Comparison of ENCODE assay signal across 2 cellular contexts in genomic region chr15:72231066-72231846, GRCh38.
TF ChIP-seq lines count a peak whose summit lies in the region.

TSS of gene PKM (minus strand) at chr15:72231190. CDS start at chr15:72219097, 12,093 bp downstream.

TF ChIP-seq in IMR-90, 13 proteins besides CTCF, POLR2A, EP300 and RAD21:
- TF ChIP-seq BHLHE40 (IDR thresholded peaks at IDR 0.05; ENCODE audit: low read depth, low read length): peak; percentile 56; the same call in 1 of the 2 replicates
- TF ChIP-seq MXI1 (IDR thresholded peaks at IDR 0.05; ENCODE audit: borderline replicate concordance, low read depth, low read length): peak; percentile 78; the same call in 1 of the 2 replicates
- no peak for TF ChIP-seq NFE2L2 (IDR thresholded peaks at IDR 0.05; ENCODE audit: low read depth, low read length)
- peak; percentile 44; the same call in 1 of the 2 replicates for TF ChIP-seq MAZ (IDR thresholded peaks at IDR 0.05; ENCODE audit: borderline replicate concordance, low read depth, low read length)

TF ChIP-seq in endothelial cell of umbilical vein, 7 proteins besides CTCF, POLR2A, EP300 and RAD21:
- TF ChIP-seq FOS (IDR thresholded peaks at IDR 0.05; ENCODE audit: borderline replicate concordance, insufficient read depth, low read length) (no peak), POLR2AphosphoS5 (IDR thresholded peaks at IDR 0.05; ENCODE audit: insufficient read depth, low read depth, low read length) (peak; percentile 99), GATA2 (IDR thresholded peaks at IDR 0.05; ENCODE audit: insufficient read depth, insufficient read length, low read depth, low read length) (no peak), EZH2 (IDR thresholded peaks at IDR 0.05; ENCODE audit: borderline replicate concordance, low read depth, low read length, severe bottlenecking) (no peak), JUN (IDR thresholded peaks at IDR 0.05; ENCODE audit: borderline replicate concordance, insufficient read depth, insufficient read length, low read depth) (no peak), MAX (IDR thresholded peaks at IDR 0.05; ENCODE audit: insufficient read depth, insufficient read length) (no peak), MYC (IDR thresholded peaks at IDR 0.05; ENCODE audit: low read depth, low read length) (peak; percentile 74)
